In the genomic region with DNA sequence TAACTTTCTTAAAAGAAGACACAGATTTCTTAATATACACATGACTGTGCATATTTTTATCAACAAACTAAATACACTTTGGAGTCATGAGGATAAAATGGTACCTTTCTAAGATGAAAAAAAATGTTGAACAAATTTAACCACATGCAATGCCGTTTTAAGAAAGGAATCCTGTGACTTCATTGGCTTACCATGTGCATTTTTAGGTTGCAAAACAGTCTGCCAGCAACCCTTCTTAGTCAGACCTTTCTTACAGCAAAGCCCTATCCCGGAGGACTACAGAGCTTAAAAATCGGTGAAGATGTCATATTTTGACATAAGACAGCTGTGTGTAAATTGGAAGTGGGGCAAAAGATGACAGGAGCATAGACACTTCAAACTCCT, we compare ENCODE assay signal across 11 cellular contexts. TPM values are rescaled to one million over a fixed set of nuclear protein-coding genes. Genes with fewer than 3 reads are reported as not detected.
A peak's percentile ranks its signal among the peaks of the same experiment; 100 is the strongest.
DNase-seq lines count a peak whose midpoint lies in the region; ATAC-seq and TF ChIP-seq lines count a peak whose summit lies in the region.
"Had no signal": no experiment of that assay in that cellular context is flagged by ENCODE, and none has a peak within 500 bp of the region (broad histone marks: within the 10 kb centered on the region; RNA-seq: fewer than 3 reads in every experiment).

No MANE protein-coding gene starts in this region.

- no peak overlapping the region; a peak in 1 of 4 replicates for H3K4me3 ChIP-seq in SK-N-SH (ENCODE audit: low read depth in 2 of 2, low read length in 1 of 2)
- peak overlapping the region in 1 of 2 donors; percentile 1 for H3K4me3 ChIP-seq in foreskin fibroblast (ENCODE audit: low read depth in 1 of 2, low read length in 2 of 2)
- H3K4me3 ChIP-seq in rectal smooth muscle tissue (ENCODE audit: low read length), result no peak overlapping the region

- H3K9me3 ChIP-seq in SK-N-SH, result no peaks in the 10 kb centered on the region

- H3K36me3 Mint-ChIP-seq in activated naive CD4-positive, alpha-beta T cell treated with anti-CD3 and anti-CD28 coated beads, Interleukin-2, amount 10 ng/mL, durations not matched to agents 7 days and 5 days, result no peaks in the 10 kb centered on the region

- TF ChIP-seq EP300 in SK-N-SH (IDR thresholded peaks at IDR 0.05; ENCODE audit: borderline replicate concordance in 1 of 2, low read depth in 1 of 2, low read length in 1 of 2), result peak; percentile 12 to 96; a peak in 2 of 4 replicates

- WGBS in SK-N-SH (ENCODE audit: low lambda C conversion rate), result 5% methylated on average over 3 of the region's 3 CpGs

- CTCF ChIA-PET in SK-N-SH (lab: Yijun Ruan, JAX), result no interaction called here
- CTCF ChIA-PET in activated naive CD4-positive, alpha-beta T cell treated with anti-CD3 and anti-CD28 coated beads, Interleukin-2, amount 10 ng/mL, durations not matched to agents 7 days and 5 days (lab: Charles Lee), result no interaction called here

- POLR2A ChIA-PET in SK-N-SH (lab: Yijun Ruan, JAX), result no interaction called here

- H3F3A ChIP-seq in SK-N-SH (replicated peaks; ENCODE audit: insufficient read depth), result peaks cover 7% of the 10 kb centered on the region

- H3K27ac Mint-ChIP-seq in activated naive CD4-positive, alpha-beta T cell treated with anti-CD3 and anti-CD28 coated beads, Interleukin-2, amount 10 ng/mL, durations not matched to agents 7 days and 5 days, result no peak overlapping the region

- H3K4me1 ChIP-seq in SK-N-SH (ENCODE audit: control insufficient read depth in 1 of 2, insufficient read depth in 2 of 2, low read depth in 1 of 2, low read length in 1 of 2) (peaks cover 0 to 9% of the 10 kb centered on the region in 2 experiments; a peak in 1 of 4 replicates), rectal smooth muscle tissue (ENCODE audit: control insufficient read depth, insufficient read depth, low read length) (peaks cover 6% of the 10 kb centered on the region)

- no peaks in the 10 kb centered on the region for H3K9me3 Mint-ChIP-seq in activated naive CD4-positive, alpha-beta T cell treated with anti-CD3 and anti-CD28 coated beads, Interleukin-2, amount 10 ng/mL, durations not matched to agents 7 days and 5 days

- ATAC-seq in HG03095 (IDR thresholded peaks at IDR 0.05; ENCODE audit: unreplicated experiment), result no peak
- ATAC-seq in GM18873 (IDR thresholded peaks at IDR 0.05; ENCODE audit: low FRiP score, unreplicated experiment), result no peak

- H4K20me1 ChIP-seq in SK-N-SH (ENCODE audit: insufficient read depth), result no peaks in the 10 kb centered on the region

- DNase-seq in Ammon's horn (ENCODE audit: low spot score), result peak; percentile 9
- DNase-seq in SK-N-SH, result no peak
- DNase-seq in foreskin fibroblast, result peak; percentile 93 to 94
- DNase-seq in activated CD8-positive, alpha-beta memory T cell treated with anti-CD3 and anti-CD28 coated beads, Interleukin-2, amount 50 U/mL, for 4 hours, result no peak
- DNase-seq in activated naive CD4-positive, alpha-beta T cell treated with anti-CD3 and anti-CD28 coated beads, Interleukin-2, amount 10 ng/mL, durations not matched to agents 7 days and 5 days, result no peak
- DNase-seq: DMS153, NCI-H1694 treated with DMSO at 0.1 percent for 48 hours, SW 1271 had no signal

- no peaks in the 10 kb centered on the region for H3K9me2 ChIP-seq in SK-N-SH

- H3K4me2 ChIP-seq in SK-N-SH, result peak overlapping the region; percentile 38; the same call in 1 of the 2 replicates

- TF ChIP-seq RAD21 in SK-N-SH (IDR thresholded peaks at IDR 0.05; ENCODE audit: low read length), result no peak

- no peak for TF ChIP-seq CTCF in SK-N-SH (IDR thresholded peaks at IDR 0.05)
- TF ChIP-seq CTCF in foreskin fibroblast (IDR thresholded peaks at IDR 0.05; ENCODE audit: low read depth, low read length), result no peak

- no peaks in the 10 kb centered on the region for H3K79me2 ChIP-seq in SK-N-SH (ENCODE audit: insufficient read depth)

- H3K36me3 ChIP-seq in SK-N-SH (replicated peaks in 1 of 2; ENCODE audit: control insufficient read depth in 1 of 2, insufficient read depth in 2 of 2, low read length in 1 of 2) (no peaks in the 10 kb centered on the region), rectal smooth muscle tissue (ENCODE audit: control insufficient read depth, insufficient read depth, low read length) (no peaks in the 10 kb centered on the region)

- H2AFZ ChIP-seq in SK-N-SH (ENCODE audit: low read depth), result peak overlapping the region; percentile 54; the same call in 1 of the 2 replicates

- no peak overlapping the region for H3K4me3 Mint-ChIP-seq in activated naive CD4-positive, alpha-beta T cell treated with anti-CD3 and anti-CD28 coated beads, Interleukin-2, amount 10 ng/mL, durations not matched to agents 7 days and 5 days

- H3K9ac ChIP-seq in SK-N-SH, result 0 out of 2 replicates have a peak overlapping the region, but pooled peaks have one; percentile 18
- no peak overlapping the region for H3K9ac ChIP-seq in rectal smooth muscle tissue (ENCODE audit: low read length)

- H3K4me1 Mint-ChIP-seq in activated naive CD4-positive, alpha-beta T cell treated with anti-CD3 and anti-CD28 coated beads, Interleukin-2, amount 10 ng/mL, durations not matched to agents 7 days and 5 days, result no peaks in the 10 kb centered on the region

- no peaks in the 10 kb centered on the region for H3K27me3 Mint-ChIP-seq in activated naive CD4-positive, alpha-beta T cell treated with anti-CD3 and anti-CD28 coated beads, Interleukin-2, amount 10 ng/mL, durations not matched to agents 7 days and 5 days

- H3K27me3 ChIP-seq in SK-N-SH (ENCODE audit: insufficient read depth) (no peaks in the 10 kb centered on the region), rectal smooth muscle tissue (ENCODE audit: control insufficient read depth, insufficient read depth, low read length) (no peaks in the 10 kb centered on the region)

- H3K27ac ChIP-seq in SK-N-SH (ENCODE audit: low read depth in 2 of 2, low read length in 1 of 2) (peak overlapping the region; percentile 67 to 68; a peak in 3 of 4 replicates), rectal smooth muscle tissue (ENCODE audit: low read depth, low read length) (peak overlapping the region; percentile 48)

TF ChIP-seq in SK-N-SH, 30 proteins besides CTCF, POLR2A, EP300 and RAD21 (continues in another document):
- TF ChIP-seq FOSL2 (IDR thresholded peaks at IDR 0.05; ENCODE audit: borderline replicate concordance, low read depth), result peak; percentile 64
- peak; percentile 82 for TF ChIP-seq FOXM1 (IDR thresholded peaks at IDR 0.05; ENCODE audit: low read depth)
- 0 out of 2 replicates have a peak, but pooled peaks have one; percentile 13 for TF ChIP-seq GABPA (IDR thresholded peaks at IDR 0.05; ENCODE audit: low read depth)
- TF ChIP-seq, protein P1, sequence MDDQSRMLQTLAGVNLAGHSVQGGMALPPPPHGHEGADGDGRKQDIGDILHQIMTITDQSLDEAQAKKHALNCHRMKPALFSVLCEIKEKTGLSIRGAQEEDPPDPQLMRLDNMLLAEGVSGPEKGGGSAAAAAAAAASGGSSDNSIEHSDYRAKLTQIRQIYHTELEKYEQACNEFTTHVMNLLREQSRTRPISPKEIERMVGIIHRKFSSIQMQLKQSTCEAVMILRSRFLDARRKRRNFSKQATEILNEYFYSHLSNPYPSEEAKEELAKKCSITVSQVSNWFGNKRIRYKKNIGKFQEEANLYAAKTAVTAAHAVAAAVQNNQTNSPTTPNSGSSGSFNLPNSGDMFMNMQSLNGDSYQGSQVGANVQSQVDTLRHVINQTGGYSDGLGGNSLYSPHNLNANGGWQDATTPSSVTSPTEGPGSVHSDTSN (IDR thresholded peaks at IDR 0.05), result peak; percentile 96
- peak; percentile 56; the same call in 1 of the 2 replicates for TF ChIP-seq RXRA (IDR thresholded peaks at IDR 0.05; ENCODE audit: borderline replicate concordance, low read depth)
- peak; percentile 99 for TF ChIP-seq TCF12 (IDR thresholded peaks at IDR 0.05)
- peak; percentile 88 for TF ChIP-seq TEAD4 (IDR thresholded peaks at IDR 0.05; ENCODE audit: borderline replicate concordance, insufficient read depth)
- TF ChIP-seq NFIC (IDR thresholded peaks at IDR 0.05; ENCODE audit: borderline replicate concordance), result peak; percentile 85
- TF ChIP-seq YY1 (IDR thresholded peaks at IDR 0.05; ENCODE audit: low read depth), result 0 out of 2 replicates have a peak, but pooled peaks have one; percentile 28
- TF ChIP-seq, protein P2, sequence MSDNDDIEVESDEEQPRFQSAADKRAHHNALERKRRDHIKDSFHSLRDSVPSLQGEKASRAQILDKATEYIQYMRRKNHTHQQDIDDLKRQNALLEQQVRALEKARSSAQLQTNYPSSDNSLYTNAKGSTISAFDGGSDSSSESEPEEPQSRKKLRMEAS (IDR thresholded peaks at IDR 0.05; ENCODE audit: low read depth), result peak; percentile 84; the same call in 1 of the 2 replicates
- no peak for TF ChIP-seq FOXJ3 (CRISPR knock-in tag; IDR thresholded peaks at IDR 0.05)
- TF ChIP-seq, protein P3, sequence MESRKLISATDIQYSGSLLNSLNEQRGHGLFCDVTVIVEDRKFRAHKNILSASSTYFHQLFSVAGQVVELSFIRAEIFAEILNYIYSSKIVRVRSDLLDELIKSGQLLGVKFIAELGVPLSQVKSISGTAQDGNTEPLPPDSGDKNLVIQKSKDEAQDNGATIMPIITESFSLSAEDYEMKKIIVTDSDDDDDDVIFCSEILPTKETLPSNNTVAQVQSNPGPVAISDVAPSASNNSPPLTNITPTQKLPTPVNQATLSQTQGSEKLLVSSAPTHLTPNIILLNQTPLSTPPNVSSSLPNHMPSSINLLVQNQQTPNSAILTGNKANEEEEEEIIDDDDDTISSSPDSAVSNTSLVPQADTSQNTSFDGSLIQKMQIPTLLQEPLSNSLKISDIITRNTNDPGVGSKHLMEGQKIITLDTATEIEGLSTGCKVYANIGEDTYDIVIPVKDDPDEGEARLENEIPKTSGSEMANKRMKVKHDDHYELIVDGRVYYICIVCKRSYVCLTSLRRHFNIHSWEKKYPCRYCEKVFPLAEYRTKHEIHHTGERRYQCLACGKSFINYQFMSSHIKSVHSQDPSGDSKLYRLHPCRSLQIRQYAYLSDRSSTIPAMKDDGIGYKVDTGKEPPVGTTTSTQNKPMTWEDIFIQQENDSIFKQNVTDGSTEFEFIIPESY (IDR thresholded peaks at IDR 0.05; ENCODE audit: borderline replicate concordance, low read depth), result peak; percentile 74; the same call in 1 of the 2 replicates
- no peak for TF ChIP-seq RCOR1 (IDR thresholded peaks at IDR 0.05; ENCODE audit: low read length)
- peak; percentile 87 for TF ChIP-seq JUND (IDR thresholded peaks at IDR 0.05)

RNA-seq across cellular contexts. Expression of a gene that starts 51.6 kb away (rescaled TPM):
- polyA plus RNA-seq in SK-N-SH (2012; rRNA removed), result 3.7 and 7.2 TPM in 2 replicates
- polyA plus RNA-seq in SK-N-SH (2012; cell fraction: cytosol; rRNA removed), result 6.0 and 8.1 TPM in 2 replicates
- 3.4 and 6.0 TPM in 2 replicates for polyA plus RNA-seq in SK-N-SH (2012; cell fraction: nucleus; rRNA removed)

Comparison
In these comparisons a context has a peak if more than half of its experiments do, and no peak if none do; other contexts are left out.
1. DNase-seq: peak in Ammon's horn (single experiment) and foreskin fibroblast (2 of 2); none in SK-N-SH (single experiment), activated CD8-positive, alpha-beta memory T cell treated with anti-CD3 and anti-CD28 coated beads, Interleukin-2, amount 50 U/mL, for 4 hours (single experiment) and activated naive CD4-positive, alpha-beta T cell treated with anti-CD3 and anti-CD28 coated beads, Interleukin-2, amount 10 ng/mL, durations not matched to agents 7 days and 5 days (single experiment).